17 cellular contexts compared by ENCODE assay signal in genomic region chr2:54208364-54209240, GRCh38. TPM values are rescaled to one million over a fixed set of nuclear protein-coding genes. Genes with fewer than 3 reads are reported as not detected.
DNase-seq lines count a peak whose midpoint lies in the region; ATAC-seq, FAIRE-seq and TF ChIP-seq lines count a peak whose summit lies in the region.
"Had no signal": no experiment of that assay in that cellular context is flagged by ENCODE, and none has a peak within 500 bp of the region (broad histone marks: within the 10 kb centered on the region; RNA-seq: fewer than 3 reads in every experiment).

No MANE protein-coding gene starts in this region.

- H2BK5ac ChIP-seq in mesenchymal stem cell (ENCODE audit: low read depth, low read length, poor library complexity, severe bottlenecking): no peak overlapping the region

- H2AFZ ChIP-seq in mesenchymal stem cell (ENCODE audit: low read depth, low read length): no peak overlapping the region

- no peak overlapping the region for H4K91ac ChIP-seq in mesenchymal stem cell (ENCODE audit: low read length)

- FAIRE-seq in endometrium (lab: Jason Lieb, UNC): peak; percentile 83
- FAIRE-seq: A204.1 had no signal

- peak overlapping the region; percentile 15 for H3K9ac ChIP-seq in mesenchymal stem cell (ENCODE audit: low read length)

- H3K36me3 ChIP-seq in mesenchymal stem cell (ENCODE audit: control insufficient read depth in 1 of 2, insufficient read depth in 2 of 2, low read depth in 1 of 2, low read length in 2 of 2): no peaks in the 10 kb centered on the region
- no peaks in the 10 kb centered on the region for H3K36me3 ChIP-seq in uterus
- H3K36me3 ChIP-seq: prostate gland had no signal

- peaks cover 4% of the 10 kb centered on the region for H3K9me3 ChIP-seq in mesenchymal stem cell (ENCODE audit: control insufficient read depth, low read length)
- H3K9me3 ChIP-seq in uterus: no peaks in the 10 kb centered on the region
- H3K9me3 ChIP-seq: prostate gland had no signal

- no peak for TF ChIP-seq POLR2A in uterus (IDR thresholded peaks at IDR 0.05)

- H2BK120ac ChIP-seq in mesenchymal stem cell (ENCODE audit: low read depth, low read length): peak overlapping the region; percentile 49

- no peak overlapping the region for H2AK5ac ChIP-seq in mesenchymal stem cell (ENCODE audit: low read length, severe bottlenecking)

- H4K8ac ChIP-seq in mesenchymal stem cell (ENCODE audit: low read length): no peak overlapping the region

- WGBS in mesenchymal stem cell: 79% methylated on average over 1 of the region's 1 CpG

- no peak overlapping the region for H3K23ac ChIP-seq in mesenchymal stem cell (ENCODE audit: low read length in 2 of 2)

- no peak overlapping the region for H3K18ac ChIP-seq in mesenchymal stem cell (ENCODE audit: low read depth in 1 of 2, low read length in 2 of 2)

- no peak overlapping the region for H3K4me2 ChIP-seq in mesenchymal stem cell (ENCODE audit: low read length, poor library complexity, severe bottlenecking)

- peaks cover 1% of the 10 kb centered on the region for H3K4me1 ChIP-seq in mesenchymal stem cell (ENCODE audit: control insufficient read depth, insufficient read depth, low read depth, low read length)
- H3K4me1 ChIP-seq in uterus: peaks cover 0 to 7% of the 10 kb centered on the region in 2 donors

- no peak overlapping the region for H2BK15ac ChIP-seq in mesenchymal stem cell (ENCODE audit: low read depth, poor library complexity, severe bottlenecking)

- DNase-seq in NCI-H748 (lab: John Stamatoyannopoulos, UW; ENCODE audit: unreplicated experiment) (peak; percentile 4), NCI-H748 treated with DMSO at 0.1 percent for 48 hours (lab: John Stamatoyannopoulos, UW) (no peak), mesenchymal stem cell (peak; percentile 49), uterus (no peak), SKM-1 treated with dmso at 0.1 percent for 144 hours (lab: John Stamatoyannopoulos, UW; ENCODE audit: unreplicated experiment) (no peak)
- DNase-seq in stimulated activated CD4-positive, alpha-beta T cell treated with anti-CD3 and anti-CD28 coated beads, Interleukin-15, amount 100 ng/mL, for 24 hours: no peak
- DNase-seq: effector memory CD4-positive, alpha-beta T cell; islet precursor cell; NCI-H2081 had no signal

- H3K4me3 ChIP-seq in mesenchymal stem cell (ENCODE audit: insufficient read depth in 1 of 2, low read depth in 1 of 2, low read length in 2 of 2) (no peak overlapping the region), uterus (no peak overlapping the region)
- H3K4me3 ChIP-seq: prostate gland had no signal

- H3K79me1 ChIP-seq in mesenchymal stem cell (replicated peaks; ENCODE audit: low read length, poor library complexity, severe bottlenecking): no peaks in the 10 kb centered on the region

- H3K27ac ChIP-seq in mesenchymal stem cell (ENCODE audit: low read length, poor library complexity, severe bottlenecking): peak overlapping the region; percentile 53
- H3K27ac ChIP-seq in uterus: peak overlapping the region; percentile 42 to 73

- no peak overlapping the region for H3K14ac ChIP-seq in mesenchymal stem cell (ENCODE audit: low read length in 2 of 2)

- ATAC-seq in GM19324 (IDR thresholded peaks at IDR 0.05; ENCODE audit: low FRiP score, unreplicated experiment): no peak
- ATAC-seq: activated T-helper 17 cell treated with anti-CD3 and anti-CD28 coated beads, Interleukin-2, amount 50 U/mL, for 72 hours; HCT116; Panc1; WTC11 had no signal

- no peak overlapping the region for H3K4ac ChIP-seq in mesenchymal stem cell (ENCODE audit: low read depth in 1 of 2, low read length in 2 of 2)

- H2BK12ac ChIP-seq in mesenchymal stem cell (ENCODE audit: low read length in 2 of 2): no peak overlapping the region

- intact Hi-C loops in uterus (cut with DNase I; ENCODE audit: low total_unique reads): no loop called here

- TF ChIP-seq CTCF in uterus (IDR thresholded peaks at IDR 0.05): no peak

- H3K27me3 ChIP-seq in mesenchymal stem cell (ENCODE audit: control insufficient read depth in 1 of 2, insufficient read depth in 1 of 2, low read length in 2 of 2) (no peaks in the 10 kb centered on the region), uterus (no peaks in the 10 kb centered on the region)

RNA-seq across cellular contexts. Expression of gene TSPYL6, which starts 47.4 kb away (rescaled TPM):
- not detected for polyA plus RNA-seq in mesenchymal stem cell (2013, experiment 1 of 2)
- not detected for polyA plus RNA-seq in mesenchymal stem cell (2013, experiment 2 of 2)
- total RNA-seq in uterus: under 1 TPM in 1 of 4 donors, not detected in 3; 0.18 TPM
- total RNA-seq: activated T-helper 17 cell treated with anti-CD3 and anti-CD28 coated beads, Interleukin-2, amount 50 U/mL, for 72 hours; WTC11 had no signal

Comparison
In these comparisons a context has a peak if more than half of its experiments do, and no peak if none do; other contexts are left out.
1. DNase-seq: peak in NCI-H748 (single experiment) and mesenchymal stem cell (single experiment); none in NCI-H748 treated with DMSO at 0.1 percent for 48 hours (single experiment), uterus (0 of 2), SKM-1 treated with dmso at 0.1 percent for 144 hours (single experiment) and stimulated activated CD4-positive, alpha-beta T cell treated with anti-CD3 and anti-CD28 coated beads, Interleukin-15, amount 100 ng/mL, for 24 hours (single experiment).